In genomic region chr10:17811466-17811865, GRCh38 we compare ENCODE assay signal across 17 cellular contexts. TPM values are rescaled to one million over a fixed set of nuclear protein-coding genes. Genes with fewer than 3 reads are reported as not detected.
DNase-seq lines count a peak whose midpoint lies in the region; ATAC-seq and TF ChIP-seq lines count a peak whose summit lies in the region.
"Had no signal": no experiment of that assay in that cellular context is flagged by ENCODE, and none has a peak within 500 bp of the region (broad histone marks: within the 10 kb centered on the region; RNA-seq: fewer than 3 reads in every experiment).

No MANE protein-coding gene starts in this region.

- H3K4me3 ChIP-seq in heart left ventricle (peak overlapping the region in 8 of 12 donors; percentile 4 to 62 (median 40)), adrenal gland (peak overlapping the region in 1 of 4 donors; percentile 47), lower lobe of right lung (peak overlapping the region; percentile 46), tibial artery (peak overlapping the region; percentile 25 to 29)
- H3K4me3 ChIP-seq: HAP-1, K562 had no signal

- no peaks in the 10 kb centered on the region for H3K27me3 ChIP-seq in heart left ventricle
- H3K27me3 ChIP-seq in adrenal gland = no peaks in the 10 kb centered on the region
- H3K27me3 ChIP-seq in lower lobe of right lung (ENCODE audit: low read depth) = no peaks in the 10 kb centered on the region
- H3K27me3 ChIP-seq in tibial artery = peaks cover 0 to 4% of the 10 kb centered on the region in 2 donors

- TF ChIP-seq POLR2A in heart left ventricle (IDR thresholded peaks at IDR 0.05) = no peak
- TF ChIP-seq POLR2A in adrenal gland (IDR thresholded peaks at IDR 0.05) = no peak

- peak overlapping the region in 1 of 12 donors; percentile 85 for H3K27ac ChIP-seq in heart left ventricle
- H3K27ac ChIP-seq in adrenal gland = peak overlapping the region in 3 of 5 donors; percentile 40 to 74 (median 57)
- peak overlapping the region; percentile 71 for H3K27ac ChIP-seq in lower lobe of right lung
- no peak overlapping the region for H3K27ac ChIP-seq in tibial artery

- TF ChIP-seq CTCF in heart left ventricle (IDR thresholded peaks at IDR 0.05) = no peak
- TF ChIP-seq CTCF in adrenal gland (IDR thresholded peaks at IDR 0.05) = no peak
- no peak for TF ChIP-seq CTCF in lower lobe of right lung (IDR thresholded peaks at IDR 0.05)
- no peak for TF ChIP-seq CTCF in tibial artery (IDR thresholded peaks at IDR 0.05)

- POLR2A ChIA-PET in activated CD4-positive, alpha-beta memory T cell treated with anti-CD3 and anti-CD28 coated beads, Interleukin-2, amount 10 ng/mL, durations not matched to agents 7 days and 5 days (lab: Charles Lee) = no interaction called here

- H3K27me3 Mint-ChIP-seq in activated CD4-positive, alpha-beta memory T cell treated with anti-CD3 and anti-CD28 coated beads, Interleukin-2, amount 10 ng/mL, durations not matched to agents 7 days and 5 days = peaks cover 17% of the 10 kb centered on the region

- H3K36me3 Mint-ChIP-seq in activated CD4-positive, alpha-beta memory T cell treated with anti-CD3 and anti-CD28 coated beads, Interleukin-2, amount 10 ng/mL, durations not matched to agents 7 days and 5 days (ENCODE audit: low read depth) = no peaks in the 10 kb centered on the region
- H3K36me3 Mint-ChIP-seq: CD8-positive, alpha-beta T cell had no signal

- WGBS in heart left ventricle, 4 donors = 78 to 100% (median 87%) methylated on average over 2 of the region's 2 CpGs
- 44 to 54% (median 46%) methylated on average over 2 of the region's 2 CpGs for WGBS in adrenal gland, 4 donors

- H3K4me1 ChIP-seq in heart left ventricle (peaks cover 0 to 26% (median 0%) of the 10 kb centered on the region in 12 donors), adrenal gland (replicated peaks in 1 of 2) (no peaks in the 10 kb centered on the region), lower lobe of right lung (no peaks in the 10 kb centered on the region), tibial artery (no peaks in the 10 kb centered on the region)
- H3K4me1 ChIP-seq: HAP-1 had no signal

- no peak overlapping the region for H3K27ac Mint-ChIP-seq in activated CD4-positive, alpha-beta memory T cell treated with anti-CD3 and anti-CD28 coated beads, Interleukin-2, amount 10 ng/mL, durations not matched to agents 7 days and 5 days
- H3K27ac Mint-ChIP-seq: CD8-positive, alpha-beta T cell had no signal

- no peak for ATAC-seq in heart left ventricle
- ATAC-seq in lower lobe of right lung = no peak
- no peak for ATAC-seq in GM18511 (IDR thresholded peaks at IDR 0.05; ENCODE audit: unreplicated experiment)
- ATAC-seq: CD8-positive, alpha-beta T cell; K562 had no signal

- no peaks in the 10 kb centered on the region for H3K9me3 Mint-ChIP-seq in activated CD4-positive, alpha-beta memory T cell treated with anti-CD3 and anti-CD28 coated beads, Interleukin-2, amount 10 ng/mL, durations not matched to agents 7 days and 5 days
- H3K9me3 Mint-ChIP-seq: CD8-positive, alpha-beta T cell had no signal

- no peaks in the 10 kb centered on the region for H3K9me3 ChIP-seq in heart left ventricle
- no peaks in the 10 kb centered on the region for H3K9me3 ChIP-seq in adrenal gland (replicated peaks in 1 of 3)
- H3K9me3 ChIP-seq in lower lobe of right lung = no peaks in the 10 kb centered on the region
- no peaks in the 10 kb centered on the region for H3K9me3 ChIP-seq in tibial artery
- H3K9me3 ChIP-seq: HAP-1 had no signal

- H3K4me1 Mint-ChIP-seq in activated CD4-positive, alpha-beta memory T cell treated with anti-CD3 and anti-CD28 coated beads, Interleukin-2, amount 10 ng/mL, durations not matched to agents 7 days and 5 days = peaks cover 3% of the 10 kb centered on the region

- H3K36me3 ChIP-seq in heart left ventricle (no peaks in the 10 kb centered on the region), adrenal gland (replicated peaks in 1 of 2) (no peaks in the 10 kb centered on the region), lower lobe of right lung (no peaks in the 10 kb centered on the region), tibial artery (no peaks in the 10 kb centered on the region)
- H3K36me3 ChIP-seq: HAP-1 had no signal

- CTCF ChIA-PET in activated CD4-positive, alpha-beta memory T cell treated with anti-CD3 and anti-CD28 coated beads, Interleukin-2, amount 10 ng/mL, durations not matched to agents 7 days and 5 days (lab: Charles Lee) = no interaction called here

- DNase-seq in heart left ventricle (no peak), cardiac septum (ENCODE audit: low spot score) (no peak), adrenal gland (peak; percentile 29 to 70 (median 61)), lower lobe of right lung (no peak), tibial artery (no peak), cerebellar cortex (ENCODE audit: low spot score) (no peak)
- DNase-seq in activated CD4-positive, alpha-beta memory T cell treated with anti-CD3 and anti-CD28 coated beads, Interleukin-2, amount 10 ng/mL, durations not matched to agents 7 days and 5 days = no peak
- DNase-seq: CD8-positive, alpha-beta T cell; DMS79 treated with DMSO at 0.1 percent for 48 hours; NCI-H1048; NCI-H146; NCI-H524 had no signal

- intact Hi-C loops in heart left ventricle (cut with DNase I) = no loop called here
- intact Hi-C loops in cardiac septum (cut with DNase I) = no loop called here
- intact Hi-C loops in adrenal gland (cut with DNase I) = no loop called here
- intact Hi-C loops in lower lobe of right lung (cut with DNase I) = no loop called here
- intact Hi-C loops in tibial artery (cut with DNase I; ENCODE audit: low total_unique reads) = no loop called here

- no peak overlapping the region for H3K4me3 Mint-ChIP-seq in activated CD4-positive, alpha-beta memory T cell treated with anti-CD3 and anti-CD28 coated beads, Interleukin-2, amount 10 ng/mL, durations not matched to agents 7 days and 5 days
- H3K4me3 Mint-ChIP-seq: CD8-positive, alpha-beta T cell had no signal

RNA-seq across cellular contexts. Expression of gene MRC1, which starts 2.3 kb away (rescaled TPM):
- total RNA-seq in heart left ventricle (100 to 1,000 TPM in 1 of 9 donors, 10 to 100 TPM in 4, 1 to 10 TPM in 4; 4.7 to 144 (median 18.4) TPM), cardiac septum (6.3 TPM), adrenal gland (100 to 1,000 TPM in 6 of 8 donors, 10 to 100 TPM in 2; 44.5 to 153 (median 118) TPM), lower lobe of right lung (529 TPM)
- polyA plus RNA-seq in heart left ventricle (1 to 10 TPM; 3.1 to 5.3 TPM), adrenal gland (10 to 100 TPM in 2 of 3 donors, 1 to 10 TPM in 1; 9.9 to 25.7 (median 14.8) TPM)
- total RNA-seq in activated CD4-positive, alpha-beta memory T cell treated with anti-CD3 and anti-CD28 coated beads, Interleukin-2, amount 10 ng/mL, durations not matched to agents 7 days and 5 days = not detected
- total RNA-seq: A172; CD8-positive, alpha-beta T cell had no signal
- polyA plus RNA-seq: BJ had no signal

RNA-seq across cellular contexts. Expression of gene TMEM236, which starts 59.5 kb away (rescaled TPM):
- 1 to 10 TPM in 1 of 9 donors, under 1 TPM in 8; 0.09 to 3.2 (median 0.44) TPM for total RNA-seq in heart left ventricle
- under 1 TPM; 0.23 to 0.25 TPM for polyA plus RNA-seq in heart left ventricle
- 0.54 TPM for total RNA-seq in cardiac septum
- 1 to 10 TPM in 7 of 8 donors, under 1 TPM in 1; 0.24 to 2.8 (median 2.2) TPM for total RNA-seq in adrenal gland
- under 1 TPM; 0.24 to 0.86 (median 0.72) TPM for polyA plus RNA-seq in adrenal gland
- 5.9 TPM for total RNA-seq in lower lobe of right lung
- under 1 TPM; 0.08 to 0.15 TPM for total RNA-seq in activated CD4-positive, alpha-beta memory T cell treated with anti-CD3 and anti-CD28 coated beads, Interleukin-2, amount 10 ng/mL, durations not matched to agents 7 days and 5 days
- total RNA-seq: CD8-positive, alpha-beta T cell had no signal

Comparison
In these comparisons a context has a peak if more than half of its experiments do, and no peak if none do; other contexts are left out.
1. DNase-seq: peak in adrenal gland (7 of 7); none in heart left ventricle (0 of 5), cardiac septum (single experiment), lower lobe of right lung (single experiment), tibial artery (0 of 2), activated CD4-positive, alpha-beta memory T cell treated with anti-CD3 and anti-CD28 coated beads, Interleukin-2, amount 10 ng/mL, durations not matched to agents 7 days and 5 days (single experiment) and cerebellar cortex (single experiment).
2. H3K27ac ChIP-seq: peak in adrenal gland (3 of 5) and lower lobe of right lung (single experiment); none in tibial artery (0 of 2).